ENCODE assay signal across 17 cellular contexts in the genomic region with DNA sequence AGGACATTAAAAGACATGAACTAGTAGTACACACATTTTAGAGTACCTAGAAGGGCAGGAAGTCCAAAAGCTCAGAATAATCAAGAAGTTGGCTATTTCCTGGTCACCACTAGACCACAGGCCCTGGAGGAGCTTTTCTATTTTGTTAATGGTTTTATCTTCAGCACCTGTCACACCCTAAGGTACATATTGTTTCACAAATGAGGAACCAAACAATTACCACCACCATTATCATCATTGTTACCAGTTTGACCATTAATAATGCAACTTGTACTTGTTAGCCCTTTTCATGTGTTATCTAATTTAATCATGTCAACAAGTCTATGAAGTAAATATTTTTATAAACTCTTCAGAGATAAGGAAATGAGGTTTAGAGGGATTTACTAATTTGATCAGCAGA. TPM values are rescaled to one million over a fixed set of nuclear protein-coding genes. Genes with fewer than 3 reads are reported as not detected.
DNase-seq lines count a peak whose midpoint lies in the region; ATAC-seq, FAIRE-seq and TF ChIP-seq lines count a peak whose summit lies in the region.
"Had no signal": no experiment of that assay in that cellular context is flagged by ENCODE, and none has a peak within 500 bp of the region (broad histone marks: within the 10 kb centered on the region; RNA-seq: fewer than 3 reads in every experiment).

No MANE protein-coding gene starts in this region.

- H3K4me1 ChIP-seq in K562 (replicated peaks in 1 of 2; ENCODE audit: control insufficient read depth in 2 of 2, insufficient read depth in 2 of 2, low read length in 2 of 2) = peaks cover 14 to 17% of the 10 kb centered on the region in 2 experiments
- peaks cover 7% of the 10 kb centered on the region for H3K4me1 ChIP-seq in effector memory CD4-positive, alpha-beta T cell (ENCODE audit: control insufficient read depth, insufficient read depth, low read length, poor library complexity, severe bottlenecking)

- H3K4me3 ChIP-seq in K562 = no peak overlapping the region
- H3K4me3 ChIP-seq in effector memory CD4-positive, alpha-beta T cell (ENCODE audit: insufficient read depth, low read depth, low read length, poor library complexity, severe bottlenecking) = no peak overlapping the region
- H3K4me3 ChIP-seq: BLaER1 treated with 17β-estradiol and CSF1 and Interleukin-3, amounts not matched to agents 10 nM and 100 nM; GM23248 had no signal

- no peaks in the 10 kb centered on the region for H3K9me3 ChIP-seq in K562 (replicated peaks; ENCODE audit: control insufficient read depth, insufficient read depth, low read depth, low read length)
- no peaks in the 10 kb centered on the region for H3K9me3 ChIP-seq in effector memory CD4-positive, alpha-beta T cell (ENCODE audit: control insufficient read depth, low read length)
- H3K9me3 ChIP-seq: BLaER1 treated with 17β-estradiol and CSF1 and Interleukin-3, amounts not matched to agents 10 nM and 100 nM had no signal

- H3K9ac ChIP-seq in K562 (ENCODE audit: insufficient read depth in 1 of 2, low read depth in 2 of 2, low read length in 2 of 2) = no peak overlapping the region
- H3K9ac ChIP-seq: BLaER1 treated with 17β-estradiol and CSF1 and Interleukin-3, amounts not matched to agents 10 nM and 100 nM; GM23248 had no signal

- TF ChIP-seq EP300 in K562 (IDR thresholded peaks at IDR 0.05; ENCODE audit: low read length) = no peak

- TF ChIP-seq RAD21 in K562 (CRISPR knock-in tag; conservative IDR thresholded peaks at IDR 0.05 in 1 of 2, IDR thresholded peaks at IDR 0.05 in 1 of 2) = no peak

- no peaks in the 10 kb centered on the region for H3K27me3 ChIP-seq in K562 (ENCODE audit: control insufficient read depth in 2 of 2, insufficient read depth in 2 of 2, low read length in 2 of 2)
- H3K27me3 ChIP-seq in effector memory CD4-positive, alpha-beta T cell (replicated peaks; ENCODE audit: control insufficient read depth, insufficient read depth, low read length, poor library complexity, severe bottlenecking) = no peaks in the 10 kb centered on the region
- H3K27me3 ChIP-seq: BLaER1 treated with 17β-estradiol and CSF1 and Interleukin-3, amounts not matched to agents 10 nM and 100 nM had no signal

- H2AFZ ChIP-seq in K562 (ENCODE audit: low read depth, low read length) = no peak overlapping the region
- H2AFZ ChIP-seq: GM23248 had no signal

- H3K27ac Mint-ChIP-seq in activated T-cell treated with anti-CD3 and anti-CD28 coated beads, Interleukin-2, amount 50 U/mL, for 24 hours = peak overlapping the region; percentile 17
- H3K27ac Mint-ChIP-seq: CD4-positive, CD25-positive, alpha-beta regulatory T cell had no signal

- in situ Hi-C loops in K562 (cut with MboI) = no loop called here

- TF ChIP-seq POLR2A in K562 (conservative IDR thresholded peaks at IDR 0.05) = no peak

- CTCF ChIA-PET in K562 (lab: Yijun Ruan, JAX; ENCODE audit: low intra/inter-chr PET ratio) = no interaction called here

- FAIRE-seq in K562 (lab: Jason Lieb, UNC) (no peak), GM19239 (lab: Jason Lieb, UNC) (no peak)
- FAIRE-seq: GM18507, H54, HTR-8/SVneo had no signal

- H3K4me3 Mint-ChIP-seq in activated T-cell treated with anti-CD3 and anti-CD28 coated beads, Interleukin-2, amount 50 U/mL, for 24 hours = no peak overlapping the region
- H3K4me3 Mint-ChIP-seq: CD4-positive, CD25-positive, alpha-beta regulatory T cell had no signal

- peaks cover 46% of the 10 kb centered on the region for H3K79me2 ChIP-seq in K562 (ENCODE audit: control insufficient read depth, insufficient read depth, low read length)

- POLR2A ChIA-PET in K562 (lab: Yijun Ruan, JAX) = interaction anchor here (1.2 kb wide), 2 partner anchors 13 to 36 kb away, joined by 3 read pairs; no protein-coding TSS in a partner anchor

- TF ChIP-seq CTCF in K562 (IDR thresholded peaks at IDR 0.05 in 2 of 3, conservative IDR thresholded peaks at IDR 0.05 in 1 of 3; ENCODE audit: insufficient read depth in 2 of 3, low read depth in 1 of 3, low read length in 3 of 3) = no peak

- peak overlapping the region; percentile 33; the same call in 1 of the 3 replicates for H3K27ac ChIP-seq in K562 (ENCODE audit: extremely low read depth, low read depth, low read length)
- no peak overlapping the region for H3K27ac ChIP-seq in effector memory CD4-positive, alpha-beta T cell (ENCODE audit: insufficient read depth, low read length, poor library complexity, severe bottlenecking)
- H3K27ac ChIP-seq: BLaER1 treated with 17β-estradiol and CSF1 and Interleukin-3, amounts not matched to agents 10 nM and 100 nM; GM23248 had no signal

- peaks cover 25% of the 10 kb centered on the region for H3K4me1 Mint-ChIP-seq in activated T-cell treated with anti-CD3 and anti-CD28 coated beads, Interleukin-2, amount 50 U/mL, for 24 hours (ENCODE audit: low read depth)

- no peaks in the 10 kb centered on the region for H3K27me3 Mint-ChIP-seq in activated T-cell treated with anti-CD3 and anti-CD28 coated beads, Interleukin-2, amount 50 U/mL, for 24 hours
- H3K27me3 Mint-ChIP-seq: CD4-positive, CD25-positive, alpha-beta regulatory T cell had no signal

- peaks cover 47% of the 10 kb centered on the region for H3K36me3 Mint-ChIP-seq in activated T-cell treated with anti-CD3 and anti-CD28 coated beads, Interleukin-2, amount 50 U/mL, for 24 hours (ENCODE audit: low read depth)

- no peak for ATAC-seq in K562
- ATAC-seq: HCT116 had no signal

- intact Hi-C loops in K562 (cut with micrococcal nuclease) = no loop called here

- no peaks in the 10 kb centered on the region for H3K9me1 ChIP-seq in K562 (ENCODE audit: control insufficient read depth, insufficient read depth, low read length)

- no peak for DNase-seq in activated T-cell treated with anti-CD3 and anti-CD28 coated beads, Interleukin-2, amount 50 U/mL, for 24 hours
- no peak for DNase-seq in activated T-cell treated with anti-CD3 and anti-CD28 coated beads for 4 hours
- DNase-seq in OCI-M1 (lab: John Stamatoyannopoulos, UW) = peak; percentile 80
- DNase-seq in K562 (ENCODE audit: extremely low read depth in 1 of 4, low spot score in 3 of 4) = no peak
- DNase-seq in OCI-M2 (lab: John Stamatoyannopoulos, UW; ENCODE audit: unreplicated experiment) = no peak
- DNase-seq in effector memory CD4-positive, alpha-beta T cell = no peak
- no peak for DNase-seq in GM19239 (ENCODE audit: insufficient read length, low spot score)
- DNase-seq: ACHN; Calu3; CD4-positive, CD25-positive, alpha-beta regulatory T cell; DMS 273 treated with DMSO at 0.1 percent for 48 hours; GM23248 had no signal

- BruUV-seq in K562 (replicated peaks; lab: Mats Ljungman, UMichigan) = no TSS peak

- H3K9me3 Mint-ChIP-seq in activated T-cell treated with anti-CD3 and anti-CD28 coated beads, Interleukin-2, amount 50 U/mL, for 24 hours = no peaks in the 10 kb centered on the region
- H3K9me3 Mint-ChIP-seq: CD4-positive, CD25-positive, alpha-beta regulatory T cell had no signal

- peaks cover 27% of the 10 kb centered on the region for H3K36me3 ChIP-seq in K562 (ENCODE audit: control insufficient read depth, insufficient read depth, low read length)
- H3K36me3 ChIP-seq in effector memory CD4-positive, alpha-beta T cell (ENCODE audit: control insufficient read depth, insufficient read depth, low read length) = peaks cover 12% of the 10 kb centered on the region

- H3K4me2 ChIP-seq in K562 (ENCODE audit: insufficient read depth, low read length) = no peak overlapping the region
- H3K4me2 ChIP-seq: BLaER1 treated with 17β-estradiol and CSF1 and Interleukin-3, amounts not matched to agents 10 nM and 100 nM had no signal

- H4K20me1 ChIP-seq in K562 (replicated peaks; ENCODE audit: control insufficient read depth, insufficient read depth, low read length) = no peaks in the 10 kb centered on the region

TF ChIP-seq in K562, 482 proteins besides CTCF, POLR2A, EP300 and RAD21:
- TF ChIP-seq ARHGAP35 (IDR thresholded peaks at IDR 0.05; ENCODE audit: partially characterized antibody) (no peak), SOX6 (IDR thresholded peaks at IDR 0.05) (peak; percentile 64; the same call in 1 of the 2 replicates)

RNA-seq across cellular contexts. Expression of gene MRPL48, which starts 4.9 kb away (rescaled TPM):
- total RNA-seq in K562 (2011; cell fraction: chromatin; rRNA removed; ENCODE audit: low replicate concordance) = 47.1 and 66.4 TPM in 2 replicates
- 27.8 and 30.0 TPM in 2 replicates for total RNA-seq in K562 (2011; cell fraction: nucleolus; rRNA removed)
- 47.8 and 65.0 TPM in 2 replicates for total RNA-seq in K562 (2011; cell fraction: nucleoplasm; rRNA removed)
- 87.2 and 98.6 TPM in 2 replicates for total RNA-seq in K562 (2014; rRNA removed)
- 102 and 104 TPM in 2 replicates for total RNA-seq in K562 (2014; rRNA removed; fragmentation: Illumina TruSeq; extraction: Trizol)
- 102 and 118 TPM in 2 replicates for total RNA-seq in K562 (2015; rRNA removed; fragmentation: Illumina TruSeq; extraction: Trizol)
- 66.0 and 81.9 TPM in 2 replicates for total RNA-seq in K562 (2021)
- 126 and 130 TPM in 2 replicates for polyA plus RNA-seq in K562 (2011; rRNA removed)
- polyA plus RNA-seq in K562 (2011; cell fraction: cytosol; rRNA removed) = 27.7 and 54.8 TPM in 2 replicates
- polyA plus RNA-seq in K562 (2011; cell fraction: nucleus; rRNA removed) = 30.0 and 56.5 TPM in 2 replicates
- 93.8 and 140 TPM in 2 replicates for polyA plus RNA-seq in K562 (2012)
- 68.5 and 75.0 TPM in 2 replicates for polyA plus RNA-seq in K562 (2014; fragmentation: Illumina TruSeq; extraction: Trizol)
- polyA plus RNA-seq in K562 (2014; fragmentation: Nextera tagmentation; extraction: Ambion mirVana) = 100 to 1,000 TPM; 216 to 237 TPM
- 67.2 and 79.2 TPM in 2 replicates for polyA plus RNA-seq in K562 (2014; rRNA removed)
- polyA minus RNA-seq in K562 (2011; rRNA and poly(A)+ RNA removed) = 63.0 and 72.5 TPM in 2 replicates
- 23.1 and 25.8 TPM in 2 replicates for polyA minus RNA-seq in K562 (2011; cell fraction: cytosol; rRNA and poly(A)+ RNA removed)
- 11.6 and 21.1 TPM in 2 replicates for polyA minus RNA-seq in K562 (2011; cell fraction: nucleus; rRNA and poly(A)+ RNA removed)

RNA-seq across cellular contexts. Expression of gene RAB6A, which starts 31.7 kb away (rescaled TPM):
- 17.2 and 50.1 TPM in 2 replicates for total RNA-seq in K562 (2011; cell fraction: chromatin; rRNA removed; ENCODE audit: low replicate concordance)
- 15.7 and 17.4 TPM in 2 replicates for total RNA-seq in K562 (2011; cell fraction: nucleolus; rRNA removed)
- total RNA-seq in K562 (2011; cell fraction: nucleoplasm; rRNA removed) = 22.2 and 30.5 TPM in 2 replicates
- total RNA-seq in K562 (2014; rRNA removed) (30.0 and 35.8 TPM in 2 replicates), K562 (2014; rRNA removed; fragmentation: Illumina TruSeq; extraction: Trizol) (45.4 and 53.5 TPM in 2 replicates), K562 (2015; rRNA removed; fragmentation: Illumina TruSeq; extraction: Trizol) (39.6 and 45.7 TPM in 2 replicates), K562 (2021) (70.8 and 77.2 TPM in 2 replicates)
- polyA plus RNA-seq in K562 (2011; rRNA removed) (74.7 and 95.3 TPM in 2 replicates), K562 (2014; fragmentation: Illumina TruSeq; extraction: Trizol) (60.2 and 67.9 TPM in 2 replicates), K562 (2014; fragmentation: Nextera tagmentation; extraction: Ambion mirVana) (10 to 100 TPM; 14.0 to 15.7 TPM), K562 (2014; rRNA removed) (33.6 and 41.4 TPM in 2 replicates)
- 35.5 and 36.2 TPM in 2 replicates for polyA plus RNA-seq in K562 (2011; cell fraction: cytosol; rRNA removed)
- polyA plus RNA-seq in K562 (2011; cell fraction: nucleus; rRNA removed) = 21.9 and 32.9 TPM in 2 replicates
- polyA plus RNA-seq in K562 (2012) = 55.5 and 74.0 TPM in 2 replicates
- 200 and 246 TPM in 2 replicates for polyA minus RNA-seq in K562 (2011; rRNA and poly(A)+ RNA removed)
- 47.0 and 60.7 TPM in 2 replicates for polyA minus RNA-seq in K562 (2011; cell fraction: cytosol; rRNA and poly(A)+ RNA removed)
- polyA minus RNA-seq in K562 (2011; cell fraction: nucleus; rRNA and poly(A)+ RNA removed) = 12.4 and 26.5 TPM in 2 replicates
